Comparison of ENCODE assay signal across 6 cellular contexts in genomic region chr17:29593546-29594440, GRCh38. TPM values are rescaled to one million over a fixed set of nuclear protein-coding genes. Genes with fewer than 3 reads are reported as not detected.
A peak's percentile ranks its signal among the peaks of the same experiment; 100 is the strongest.
DNase-seq lines count a peak whose midpoint lies in the region; ATAC-seq, FAIRE-seq and TF ChIP-seq lines count a peak whose summit lies in the region.

No MANE protein-coding gene starts in this region.

- no peaks in the 10 kb centered on the region for H3K36me3 ChIP-seq in kidney (ENCODE audit: control insufficient read depth in 1 of 2, insufficient read depth in 2 of 2, low read length in 2 of 2)

- peak overlapping the region in 1 of 2 donors; percentile 31 for H3K9ac ChIP-seq in kidney (ENCODE audit: low read length in 2 of 2)

- TF ChIP-seq CTCF in kidney (IDR thresholded peaks at IDR 0.05; ENCODE audit: borderline replicate concordance, extremely low read depth, insufficient read depth): no peak

- no peak for FAIRE-seq in kidney (lab: Jason Lieb, UNC)

- peaks cover 16 to 31% of the 10 kb centered on the region in 2 donors for H3K4me1 ChIP-seq in kidney (ENCODE audit: control insufficient read depth in 1 of 2, insufficient read depth in 1 of 2, low read depth in 1 of 2, low read length in 2 of 2)

- intact Hi-C loops in activated CD4-positive, alpha-beta memory T cell treated with anti-CD3 and anti-CD28 coated beads for 36 hours (cut with micrococcal nuclease): no loop called here
- intact Hi-C loops in kidney (cut with DNase I): no loop called here

- DNase-seq in activated CD4-positive, alpha-beta T cell treated with anti-CD3 and anti-CD28 coated beads, Interleukin-2, amount 10 ng/mL, durations not matched to agents 7 days and 5 days: peak; percentile 47
- no peak for DNase-seq in activated CD4-positive, alpha-beta T cell treated with anti-CD3 and anti-CD28 coated beads for 4 hours
- DNase-seq in activated CD4-positive, alpha-beta memory T cell treated with anti-CD3 and anti-CD28 coated beads for 36 hours: peak; percentile 63
- DNase-seq in kidney (no peak), H4 (ENCODE audit: low spot score) (no peak)

- no peak overlapping the region for H3K27ac ChIP-seq in kidney (ENCODE audit: low read depth in 2 of 2, low read length in 2 of 2)

- no peaks in the 10 kb centered on the region for H3K36me3 Mint-ChIP-seq in activated CD4-positive, alpha-beta T cell treated with anti-CD3 and anti-CD28 coated beads, Interleukin-2, amount 10 ng/mL, durations not matched to agents 7 days and 5 days (ENCODE audit: low read depth)
- H3K36me3 Mint-ChIP-seq in activated CD4-positive, alpha-beta memory T cell treated with anti-CD3 and anti-CD28 coated beads for 36 hours: no peaks in the 10 kb centered on the region

- no peaks in the 10 kb centered on the region for H3K9me3 Mint-ChIP-seq in activated CD4-positive, alpha-beta T cell treated with anti-CD3 and anti-CD28 coated beads, Interleukin-2, amount 10 ng/mL, durations not matched to agents 7 days and 5 days
- no peaks in the 10 kb centered on the region for H3K9me3 Mint-ChIP-seq in activated CD4-positive, alpha-beta memory T cell treated with anti-CD3 and anti-CD28 coated beads for 36 hours

- H3K4me1 Mint-ChIP-seq in activated CD4-positive, alpha-beta T cell treated with anti-CD3 and anti-CD28 coated beads, Interleukin-2, amount 10 ng/mL, durations not matched to agents 7 days and 5 days: peaks cover 37% of the 10 kb centered on the region
- peaks cover 41% of the 10 kb centered on the region for H3K4me1 Mint-ChIP-seq in activated CD4-positive, alpha-beta memory T cell treated with anti-CD3 and anti-CD28 coated beads for 36 hours (ENCODE audit: low read depth)

- CTCF ChIA-PET in activated CD4-positive, alpha-beta T cell treated with anti-CD3 and anti-CD28 coated beads, Interleukin-2, amount 10 ng/mL, durations not matched to agents 7 days and 5 days (lab: Charles Lee): interaction anchor here (0.5 to 5.0 kb wide), 12 partner anchors 8 to 128 kb away, joined by 3 to 116 read pairs (median 8); partner anchors contain the start of genes ABHD15 and TP53I13
- CTCF ChIA-PET in activated CD4-positive, alpha-beta memory T cell treated with anti-CD3 and anti-CD28 coated beads for 36 hours (lab: Charles Lee): interaction anchor here (1.0 to 5.0 kb wide), 9 partner anchors 11 to 219 kb away, joined by 3 to 159 read pairs (median 6); partner anchors contain the start of genes ABHD15 and TP53I13

- H3K4me3 Mint-ChIP-seq in activated CD4-positive, alpha-beta T cell treated with anti-CD3 and anti-CD28 coated beads, Interleukin-2, amount 10 ng/mL, durations not matched to agents 7 days and 5 days: peak overlapping the region; percentile 68
- peak overlapping the region; percentile 73 for H3K4me3 Mint-ChIP-seq in activated CD4-positive, alpha-beta memory T cell treated with anti-CD3 and anti-CD28 coated beads for 36 hours

- H3K4me3 ChIP-seq in kidney (ENCODE audit: low read length in 2 of 2): peak overlapping the region; percentile 32 to 49

- no peaks in the 10 kb centered on the region for H3K27me3 Mint-ChIP-seq in activated CD4-positive, alpha-beta T cell treated with anti-CD3 and anti-CD28 coated beads, Interleukin-2, amount 10 ng/mL, durations not matched to agents 7 days and 5 days
- no peaks in the 10 kb centered on the region for H3K27me3 Mint-ChIP-seq in activated CD4-positive, alpha-beta memory T cell treated with anti-CD3 and anti-CD28 coated beads for 36 hours

- no peaks in the 10 kb centered on the region for H3K9me3 ChIP-seq in kidney (ENCODE audit: control insufficient read depth in 1 of 2, low read length in 2 of 2)

- H3K27ac Mint-ChIP-seq in activated CD4-positive, alpha-beta T cell treated with anti-CD3 and anti-CD28 coated beads, Interleukin-2, amount 10 ng/mL, durations not matched to agents 7 days and 5 days: peak overlapping the region; percentile 36
- H3K27ac Mint-ChIP-seq in activated CD4-positive, alpha-beta memory T cell treated with anti-CD3 and anti-CD28 coated beads for 36 hours: no peak overlapping the region

- POLR2A ChIA-PET in activated CD4-positive, alpha-beta T cell treated with anti-CD3 and anti-CD28 coated beads, Interleukin-2, amount 10 ng/mL, durations not matched to agents 7 days and 5 days (lab: Charles Lee): interaction anchor here (0.6 kb wide), 1 partner anchor 227 kb away, joined by 8 read pairs; no protein-coding TSS in a partner anchor
- POLR2A ChIA-PET in activated CD4-positive, alpha-beta memory T cell treated with anti-CD3 and anti-CD28 coated beads for 36 hours (lab: Charles Lee): interaction anchor here (1.2 to 3.2 kb wide), 4 partner anchors 11 to 24 kb away, joined by 3 to 13 read pairs (median 4); no protein-coding TSS in a partner anchor

- ATAC-seq in GM18868 (IDR thresholded peaks at IDR 0.05; ENCODE audit: unreplicated experiment): no peak

RNA-seq across cellular contexts. Expression of gene ANKRD13B, which starts 0.9 kb away (rescaled TPM):
- 10 to 100 TPM; 12.3 to 12.8 TPM for total RNA-seq in activated CD4-positive, alpha-beta T cell treated with anti-CD3 and anti-CD28 coated beads, Interleukin-2, amount 10 ng/mL, durations not matched to agents 7 days and 5 days
- total RNA-seq in activated CD4-positive, alpha-beta memory T cell treated with anti-CD3 and anti-CD28 coated beads for 36 hours: 10 to 100 TPM; 14.1 to 15.1 TPM
- total RNA-seq in kidney: 3.3 TPM
- polyA plus RNA-seq in kidney (ENCODE audit: insufficient read depth, low read depth, low replicate concordance): 2.8 TPM
- 2.9 and 3.8 TPM in 2 replicates for total RNA-seq in H4 (2014; rRNA removed; shearing (Covaris generic))

RNA-seq across cellular contexts. Expression of gene GIT1, which starts 4.3 kb away (rescaled TPM):
- 100 to 1,000 TPM; 107 TPM for total RNA-seq in activated CD4-positive, alpha-beta T cell treated with anti-CD3 and anti-CD28 coated beads, Interleukin-2, amount 10 ng/mL, durations not matched to agents 7 days and 5 days
- 10 to 100 TPM; 51.3 to 54.4 TPM for total RNA-seq in activated CD4-positive, alpha-beta memory T cell treated with anti-CD3 and anti-CD28 coated beads for 36 hours
- total RNA-seq in kidney: 41.9 TPM
- polyA plus RNA-seq in kidney (ENCODE audit: insufficient read depth, low read depth, low replicate concordance): 21.4 TPM
- 10.8 and 11.7 TPM in 2 replicates for total RNA-seq in H4 (2014; rRNA removed; shearing (Covaris generic))

RNA-seq across cellular contexts. Expression of gene TP53I13, which starts 25.3 kb away (rescaled TPM):
- total RNA-seq in activated CD4-positive, alpha-beta T cell treated with anti-CD3 and anti-CD28 coated beads, Interleukin-2, amount 10 ng/mL, durations not matched to agents 7 days and 5 days: 10 to 100 TPM; 71.4 to 75.0 TPM
- total RNA-seq in activated CD4-positive, alpha-beta memory T cell treated with anti-CD3 and anti-CD28 coated beads for 36 hours: 10 to 100 TPM; 54.2 to 55.3 TPM
- 51.6 TPM for total RNA-seq in kidney
- 75.5 TPM for polyA plus RNA-seq in kidney (ENCODE audit: insufficient read depth, low read depth, low replicate concordance)
- 16.0 and 23.3 TPM in 2 replicates for total RNA-seq in H4 (2014; rRNA removed; shearing (Covaris generic))

RNA-seq across cellular contexts. Expression of gene ABHD15, which starts 27.0 kb away (rescaled TPM):
- 10 to 100 TPM; 16.9 to 18.0 TPM for total RNA-seq in activated CD4-positive, alpha-beta T cell treated with anti-CD3 and anti-CD28 coated beads, Interleukin-2, amount 10 ng/mL, durations not matched to agents 7 days and 5 days
- 1 to 10 TPM; 8.9 to 9.8 TPM for total RNA-seq in activated CD4-positive, alpha-beta memory T cell treated with anti-CD3 and anti-CD28 coated beads for 36 hours
- 9.8 TPM for total RNA-seq in kidney
- 8.9 TPM for polyA plus RNA-seq in kidney (ENCODE audit: insufficient read depth, low read depth, low replicate concordance)
- total RNA-seq in H4 (2014; rRNA removed; shearing (Covaris generic)): 6.2 and 8.6 TPM in 2 replicates

RNA-seq across cellular contexts. Expression of gene CORO6, which starts 28.9 kb away (rescaled TPM):
- 1 to 10 TPM; 2.4 to 3.1 TPM for total RNA-seq in activated CD4-positive, alpha-beta T cell treated with anti-CD3 and anti-CD28 coated beads, Interleukin-2, amount 10 ng/mL, durations not matched to agents 7 days and 5 days
- total RNA-seq in activated CD4-positive, alpha-beta memory T cell treated with anti-CD3 and anti-CD28 coated beads for 36 hours: 10 to 100 TPM; 21.3 to 22.1 TPM
- total RNA-seq in kidney: 5.9 TPM
- polyA plus RNA-seq in kidney (ENCODE audit: insufficient read depth, low read depth, low replicate concordance): 2.1 TPM
- total RNA-seq in H4 (2014; rRNA removed; shearing (Covaris generic)): 0.14 and 1.2 TPM in 2 replicates

Comparison
In these comparisons a context has a peak if more than half of its experiments do, and no peak if none do; other contexts are left out.
1. DNase-seq: peak in activated CD4-positive, alpha-beta T cell treated with anti-CD3 and anti-CD28 coated beads, Interleukin-2, amount 10 ng/mL, durations not matched to agents 7 days and 5 days (single experiment) and activated CD4-positive, alpha-beta memory T cell treated with anti-CD3 and anti-CD28 coated beads for 36 hours (single experiment); none in activated CD4-positive, alpha-beta T cell treated with anti-CD3 and anti-CD28 coated beads for 4 hours (0 of 2), kidney (single experiment) and H4 (single experiment).